ENCODE assay signal across 1 cellular context in the genomic region with DNA sequence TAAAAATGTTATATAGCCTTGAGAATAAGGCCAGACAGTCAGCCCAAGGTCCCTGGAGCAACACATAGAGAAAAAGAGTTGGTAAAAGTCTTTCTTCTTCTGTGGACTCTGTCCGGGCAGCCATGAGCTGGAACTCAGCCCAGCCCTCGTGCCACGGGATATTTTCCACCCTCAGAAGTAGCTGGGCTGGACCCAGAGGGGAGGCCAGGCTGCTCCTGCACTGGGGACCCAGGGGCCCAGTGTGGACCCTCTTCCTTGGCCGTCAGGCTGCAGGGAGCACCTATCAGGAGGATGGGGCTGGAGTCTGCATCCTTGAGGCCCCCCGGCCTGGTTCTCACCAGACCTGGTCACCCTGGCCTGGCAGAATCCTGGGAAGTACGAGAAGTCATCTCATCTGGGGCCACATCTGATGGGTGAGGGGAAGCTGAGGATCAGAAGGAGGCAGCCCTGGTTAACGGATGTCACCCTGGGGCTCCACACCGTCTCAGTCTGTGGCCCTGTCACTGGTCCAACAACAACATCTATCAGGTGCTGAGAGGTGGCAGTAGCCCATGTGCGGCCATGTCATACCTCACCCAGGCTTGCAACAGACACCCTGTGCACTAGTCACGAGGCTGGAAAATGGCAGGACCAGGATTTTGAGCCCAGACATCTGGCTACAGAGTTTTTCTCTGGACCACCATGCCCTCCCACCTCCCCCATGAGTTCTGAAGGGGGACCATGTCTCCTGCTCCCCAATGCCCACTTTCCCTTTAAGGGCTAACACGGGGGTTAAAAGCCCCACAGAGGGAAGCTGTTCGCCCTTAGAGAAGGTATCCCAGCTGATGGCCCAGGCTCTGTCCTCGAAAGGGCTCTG.
TF ChIP-seq lines count a peak whose summit lies in the region.

No MANE protein-coding gene starts in this region.

TF ChIP-seq in SK-N-SH, 30 proteins besides CTCF, POLR2A, EP300 and RAD21 (continued from another document):
- TF ChIP-seq, protein P1, sequence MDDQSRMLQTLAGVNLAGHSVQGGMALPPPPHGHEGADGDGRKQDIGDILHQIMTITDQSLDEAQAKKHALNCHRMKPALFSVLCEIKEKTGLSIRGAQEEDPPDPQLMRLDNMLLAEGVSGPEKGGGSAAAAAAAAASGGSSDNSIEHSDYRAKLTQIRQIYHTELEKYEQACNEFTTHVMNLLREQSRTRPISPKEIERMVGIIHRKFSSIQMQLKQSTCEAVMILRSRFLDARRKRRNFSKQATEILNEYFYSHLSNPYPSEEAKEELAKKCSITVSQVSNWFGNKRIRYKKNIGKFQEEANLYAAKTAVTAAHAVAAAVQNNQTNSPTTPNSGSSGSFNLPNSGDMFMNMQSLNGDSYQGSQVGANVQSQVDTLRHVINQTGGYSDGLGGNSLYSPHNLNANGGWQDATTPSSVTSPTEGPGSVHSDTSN (IDR thresholded peaks at IDR 0.05): no peak
- TF ChIP-seq GABPA (IDR thresholded peaks at IDR 0.05; ENCODE audit: low read depth) (no peak), YY1 (IDR thresholded peaks at IDR 0.05; ENCODE audit: low read depth) (no peak), NRF1 (IDR thresholded peaks at IDR 0.05; ENCODE audit: low read depth, low read length) (no peak), TAF1 (IDR thresholded peaks at IDR 0.05; ENCODE audit: borderline replicate concordance, low read depth, low read length) (no peak), RXRA (IDR thresholded peaks at IDR 0.05; ENCODE audit: borderline replicate concordance, low read depth) (no peak), MXI1 (IDR thresholded peaks at IDR 0.05; ENCODE audit: low read depth, low read length) (no peak), TEAD4 (IDR thresholded peaks at IDR 0.05; ENCODE audit: borderline replicate concordance, insufficient read depth) (no peak), JUND (IDR thresholded peaks at IDR 0.05) (no peak), GATA2 (CRISPR knock-in tag; IDR thresholded peaks at IDR 0.05) (no peak), SMC3 (IDR thresholded peaks at IDR 0.05; ENCODE audit: low read depth, low read length) (no peak), POLR2AphosphoS5 (IDR thresholded peaks at IDR 0.05; ENCODE audit: low read depth, low read length) (no peak)
- TF ChIP-seq, protein P2, sequence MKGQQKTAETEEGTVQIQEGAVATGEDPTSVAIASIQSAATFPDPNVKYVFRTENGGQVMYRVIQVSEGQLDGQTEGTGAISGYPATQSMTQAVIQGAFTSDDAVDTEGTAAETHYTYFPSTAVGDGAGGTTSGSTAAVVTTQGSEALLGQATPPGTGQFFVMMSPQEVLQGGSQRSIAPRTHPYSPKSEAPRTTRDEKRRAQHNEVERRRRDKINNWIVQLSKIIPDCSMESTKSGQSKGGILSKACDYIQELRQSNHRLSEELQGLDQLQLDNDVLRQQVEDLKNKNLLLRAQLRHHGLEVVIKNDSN (IDR thresholded peaks at IDR 0.05; ENCODE audit: borderline replicate concordance, low read depth): no peak
